In the genomic region with DNA sequence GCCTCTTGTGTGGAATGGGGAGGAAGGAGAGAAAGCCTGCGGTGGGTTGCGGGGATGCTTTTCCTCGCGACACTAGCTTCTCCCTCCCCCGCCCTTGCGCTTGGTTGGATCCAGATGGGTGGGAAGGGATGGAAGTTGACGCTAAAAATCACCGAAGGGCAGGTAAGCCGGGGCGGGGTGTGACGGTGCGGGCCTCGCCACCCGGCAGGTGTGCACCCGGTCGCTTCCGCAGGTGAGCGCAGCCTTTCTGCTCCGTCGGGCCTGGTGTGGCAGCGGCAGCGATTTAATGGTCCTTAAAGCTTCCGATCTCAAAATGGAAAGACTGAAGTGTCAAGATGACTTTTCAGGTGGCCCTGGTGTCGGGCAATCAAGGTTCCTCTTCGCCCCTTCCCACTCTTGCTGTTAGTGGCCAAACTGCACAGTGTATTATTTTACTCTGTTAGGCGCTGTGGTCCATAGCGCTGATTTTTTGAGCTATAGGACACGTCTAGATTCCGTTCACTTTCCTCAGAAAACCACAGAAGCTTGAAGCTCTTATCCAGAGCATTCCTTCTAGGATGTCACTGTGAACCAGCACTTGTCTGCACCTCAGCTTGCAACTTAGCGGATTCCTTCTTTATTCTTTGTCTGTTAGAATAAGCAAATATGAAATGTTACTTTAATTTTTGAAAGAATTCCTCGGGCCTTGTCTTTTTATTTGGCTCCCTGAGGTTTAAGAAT, we compare ENCODE assay signal across 8 cellular contexts. TPM values are rescaled to one million over a fixed set of nuclear protein-coding genes. Genes with fewer than 3 reads are reported as not detected.
DNase-seq lines count a peak whose midpoint lies in the region; ATAC-seq lines count a peak whose summit lies in the region.

No MANE protein-coding gene starts in this region.

- H3K27me3 ChIP-seq in mucosa of stomach (ENCODE audit: control insufficient read depth, insufficient read depth, low read length), result no peaks in the 10 kb centered on the region

- no peaks in the 10 kb centered on the region for H3K9me3 ChIP-seq in ES-I3 (ENCODE audit: control insufficient read depth, insufficient read depth, low read length)
- H3K9me3 ChIP-seq in mucosa of stomach (ENCODE audit: control insufficient read depth, low read length), result no peaks in the 10 kb centered on the region

- H3K4me3 ChIP-seq in mucosa of stomach (ENCODE audit: low read length), result peak overlapping the region; percentile 79

- H3K36me3 ChIP-seq in ES-I3 (ENCODE audit: insufficient read depth, low read length) (peaks cover 19% of the 10 kb centered on the region), mucosa of stomach (ENCODE audit: control insufficient read depth, insufficient read depth, low read length) (peaks cover 6% of the 10 kb centered on the region)

- H3K27ac ChIP-seq in temporal lobe (ENCODE audit: low read depth, low read length), result peak overlapping the region; percentile 92

- H3K4me1 ChIP-seq in ES-I3 (ENCODE audit: insufficient read depth, low read length) (peaks cover 17% of the 10 kb centered on the region), mucosa of stomach (ENCODE audit: control insufficient read depth, insufficient read depth, low read length) (peaks cover 26% of the 10 kb centered on the region)

- ATAC-seq in GM19324 (IDR thresholded peaks at IDR 0.05; ENCODE audit: low FRiP score, unreplicated experiment), result no peak
- ATAC-seq in HG03432 (IDR thresholded peaks at IDR 0.05; ENCODE audit: unreplicated experiment), result no peak

- H3K9ac ChIP-seq in ES-I3 (ENCODE audit: low read depth, low read length), result peak overlapping the region; percentile 96
- peak overlapping the region; percentile 95 for H3K9ac ChIP-seq in mucosa of stomach (ENCODE audit: low read length)

- peak; percentile 22 for DNase-seq in HuH-7 (ENCODE audit: low spot score)
- peak; percentile 47 for DNase-seq in activated CD4-positive, CD25-positive, alpha-beta regulatory T cell treated with anti-CD3 and anti-CD28 coated beads, Interleukin-2, amount 50 U/mL, for 72 hours
- peak; percentile 26 for DNase-seq in effector CD4-positive, alpha-beta T cell

RNA-seq across cellular contexts. Expression of a gene that starts 0.8 kb away (rescaled TPM):
- 57.8 TPM for total RNA-seq in temporal lobe

RNA-seq across cellular contexts. Expression of a gene that starts 0.9 kb away (rescaled TPM):
- total RNA-seq in temporal lobe, result 261 TPM

RNA-seq across cellular contexts. Expression of a gene that starts 57.4 kb away (rescaled TPM):
- 94.4 TPM for total RNA-seq in temporal lobe
